Comparison of ENCODE assay signal across 9 cellular contexts in the genomic region with DNA sequence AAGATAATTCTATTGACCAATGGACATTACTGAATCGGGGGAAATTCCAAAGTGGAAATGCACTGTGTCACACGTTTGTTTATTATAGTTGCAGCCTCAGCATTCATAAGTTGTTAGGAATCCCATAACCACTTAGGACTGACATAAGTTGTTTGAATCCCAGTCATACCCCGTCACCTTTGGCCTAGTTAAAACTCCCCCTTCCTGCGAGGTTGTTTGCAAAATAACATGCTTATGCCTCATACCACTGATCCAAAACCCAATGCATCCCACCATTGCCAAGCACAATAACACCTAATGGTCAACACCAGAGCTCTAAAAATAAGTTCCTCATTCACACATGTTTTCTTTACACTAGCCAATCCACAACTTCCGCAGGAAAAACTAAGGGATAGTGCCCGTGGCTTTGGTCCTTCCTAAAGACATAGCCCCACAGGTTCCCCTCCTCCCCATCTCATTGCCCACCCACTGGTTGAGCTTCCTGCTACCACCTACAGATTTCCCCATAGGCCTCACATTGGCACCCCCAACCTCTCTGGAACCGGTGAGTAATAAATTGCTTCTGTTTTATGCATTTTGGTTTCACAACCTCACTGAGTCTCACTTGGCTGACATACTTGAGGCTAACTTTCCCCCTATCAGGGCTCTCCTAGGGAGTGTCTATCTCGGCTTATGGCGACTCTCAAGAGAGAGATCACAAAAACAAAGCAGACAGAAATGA. TPM values are rescaled to one million over a fixed set of nuclear protein-coding genes. Genes with fewer than 3 reads are reported as not detected.
DNase-seq lines count a peak whose midpoint lies in the region; ATAC-seq and TF ChIP-seq lines count a peak whose summit lies in the region.
"Had no signal": no experiment of that assay in that cellular context is flagged by ENCODE, and none has a peak within 500 bp of the region (broad histone marks: within the 10 kb centered on the region; RNA-seq: fewer than 3 reads in every experiment).

No MANE protein-coding gene starts in this region.

- peak; percentile 67 for DNase-seq in H4 (ENCODE audit: low spot score)
- peak; percentile 85 for DNase-seq in NCI-H226
- DNase-seq in myocyte (ENCODE audit: low read depth), result peak; percentile 18
- DNase-seq in anterior cingulate cortex (lab: John Stamatoyannopoulos, UW), result no peak
- DNase-seq in HT-29 (ENCODE audit: low spot score), result no peak
- no peak for DNase-seq in occipital lobe (lab: John Stamatoyannopoulos, UW)
- no peak for DNase-seq in body of pancreas
- DNase-seq: left cardiac atrium had no signal

- no peak for TF ChIP-seq POLR2A in body of pancreas (IDR thresholded peaks at IDR 0.05)

- H3K27me3 ChIP-seq in body of pancreas, result no peaks in the 10 kb centered on the region

- TF ChIP-seq CTCF in body of pancreas (IDR thresholded peaks at IDR 0.05), result no peak

- intact Hi-C loops in body of pancreas (cut with DNase I), result no loop called here

- no peaks in the 10 kb centered on the region for H3K9me3 ChIP-seq in body of pancreas

- WGBS in body of pancreas, 2 donors, result 57 to 58% methylated on average over 9 of the region's 9 CpGs

- no peak overlapping the region for H3K27ac ChIP-seq in body of pancreas

- ATAC-seq in GM18520 (IDR thresholded peaks at IDR 0.05; ENCODE audit: unreplicated experiment) (peak; percentile 95), body of pancreas (no peak)

- no peaks in the 10 kb centered on the region for H3K4me1 ChIP-seq in body of pancreas

- no peaks in the 10 kb centered on the region for H3K36me3 ChIP-seq in body of pancreas (replicated peaks in 1 of 2; ENCODE audit: insufficient read depth in 1 of 2, low read depth in 2 of 2)

- no peak overlapping the region for H3K4me3 ChIP-seq in body of pancreas

RNA-seq across cellular contexts. Expression of a gene that starts 42.3 kb away (rescaled TPM):
- total RNA-seq in H4 (2014; rRNA removed; shearing (Covaris generic)), result not detected in 2 replicates
- total RNA-seq in myocyte (124 and 139 TPM in 2 replicates), occipital lobe (0.16 TPM), body of pancreas (not detected)
- polyA plus RNA-seq in myocyte (2012), result 13.5 TPM
- not detected in 2 replicates for total RNA-seq in HT-29 (2014; rRNA removed; shearing (Covaris generic))

RNA-seq across cellular contexts. Expression of a gene that starts 46.7 kb away (rescaled TPM):
- 0.16 and 0.41 TPM in 2 replicates for total RNA-seq in H4 (2014; rRNA removed; shearing (Covaris generic))
- 3.6 and 5.0 TPM in 2 replicates for total RNA-seq in myocyte
- polyA plus RNA-seq in myocyte (2012), result 1.9 TPM
- total RNA-seq in HT-29 (2014; rRNA removed; shearing (Covaris generic)), result not detected in 2 replicates
- 5.3 TPM for total RNA-seq in occipital lobe
- total RNA-seq in body of pancreas, result 10 to 100 TPM; 23.7 to 34.0 TPM

Comparison
In these comparisons a context has a peak if more than half of its experiments do, and no peak if none do; other contexts are left out.
1. DNase-seq: peak in H4 (single experiment), NCI-H226 (single experiment) and myocyte (single experiment); none in anterior cingulate cortex (0 of 58), HT-29 (single experiment), occipital lobe (single experiment) and body of pancreas (0 of 4).
2. RNA of a gene that starts 42.3 kb away (total RNA-seq): 124 to 139 TPM in myocyte; 0.16 TPM in occipital lobe (single experiment), not detected in H4, not detected in HT-29 and not detected in body of pancreas; every median in the first group is over 100 times any median in the second.